ENCODE assay signal across 16 cellular contexts in the genomic region with DNA sequence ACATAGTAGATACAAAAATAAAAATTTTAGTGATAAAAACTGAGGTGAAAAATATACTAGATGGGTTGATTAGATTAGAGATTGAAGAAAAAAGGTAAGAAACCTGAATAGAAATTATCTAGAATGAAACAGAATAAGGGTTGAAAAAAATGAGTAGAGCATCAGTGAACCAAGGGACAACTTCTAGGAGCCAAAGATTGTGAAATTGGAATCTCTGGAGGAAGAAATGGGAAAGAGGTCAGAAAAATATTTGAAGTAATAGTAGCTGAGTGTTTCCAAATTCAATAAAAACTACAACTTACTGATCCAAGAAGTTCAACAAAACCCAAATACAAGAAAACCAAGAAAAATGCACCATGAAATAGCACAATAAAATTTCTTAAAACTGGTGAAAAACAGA.
"Had no signal": no experiment of that assay in that cellular context is flagged by ENCODE, and none has a peak within 500 bp of the region (broad histone marks: within the 10 kb centered on the region; RNA-seq: fewer than 3 reads in every experiment).

No MANE protein-coding gene starts in this region.

- H3K4me3 ChIP-seq: cardiac muscle cell, heart right ventricle, neural progenitor cell, ovary, stomach had no signal

- H3K9me3 ChIP-seq: heart right ventricle, ovary, stomach had no signal

- H3K36me3 ChIP-seq: cardiac muscle cell, heart right ventricle, neural progenitor cell, ovary, stomach had no signal

- H3K27ac ChIP-seq: cardiac muscle cell, heart right ventricle, neural progenitor cell, ovary, stomach had no signal

- H2AFZ ChIP-seq: neural progenitor cell had no signal

- DNase-seq: activated CD4-positive, alpha-beta memory T cell treated with anti-CD3 and anti-CD28 coated beads, Interleukin-2, amount 10 ng/mL, durations not matched to agents 7 days and 5 days; activated gamma-delta T cell treated with Interleukin-2 at 50 U/mL for 16 hours; activated naive CD8-positive, alpha-beta T cell treated with anti-CD3 and anti-CD28 coated beads, Interleukin-2, amount 10 ng/mL, durations not matched to agents 7 days and 5 days; activated T-cell treated with anti-CD3 and anti-CD28 coated beads, Interleukin-2, amount 50 U/mL, for 72 hours; cortex of kidney; effector CD8-positive, alpha-beta T cell; foreskin melanocyte; heart right ventricle; islet precursor cell; ovary; stimulated activated CD4-positive, alpha-beta T cell treated with anti-CD3 and anti-CD28 coated beads, Interleukin-15, amount 100 ng/mL, for 24 hours; stimulated activated CD4-positive, alpha-beta T cell treated with anti-CD3 and anti-CD28 coated beads, Interleukin-4, amount 100 ng/mL, for 24 hours; stomach had no signal

- ATAC-seq: left lobe of liver had no signal

- H3K27me3 ChIP-seq: cardiac muscle cell, heart right ventricle, neural progenitor cell, ovary, stomach had no signal

- H3K4me1 ChIP-seq: heart right ventricle, neural progenitor cell had no signal
